Comparison of ENCODE assay signal across 12 cellular contexts in the genomic region with DNA sequence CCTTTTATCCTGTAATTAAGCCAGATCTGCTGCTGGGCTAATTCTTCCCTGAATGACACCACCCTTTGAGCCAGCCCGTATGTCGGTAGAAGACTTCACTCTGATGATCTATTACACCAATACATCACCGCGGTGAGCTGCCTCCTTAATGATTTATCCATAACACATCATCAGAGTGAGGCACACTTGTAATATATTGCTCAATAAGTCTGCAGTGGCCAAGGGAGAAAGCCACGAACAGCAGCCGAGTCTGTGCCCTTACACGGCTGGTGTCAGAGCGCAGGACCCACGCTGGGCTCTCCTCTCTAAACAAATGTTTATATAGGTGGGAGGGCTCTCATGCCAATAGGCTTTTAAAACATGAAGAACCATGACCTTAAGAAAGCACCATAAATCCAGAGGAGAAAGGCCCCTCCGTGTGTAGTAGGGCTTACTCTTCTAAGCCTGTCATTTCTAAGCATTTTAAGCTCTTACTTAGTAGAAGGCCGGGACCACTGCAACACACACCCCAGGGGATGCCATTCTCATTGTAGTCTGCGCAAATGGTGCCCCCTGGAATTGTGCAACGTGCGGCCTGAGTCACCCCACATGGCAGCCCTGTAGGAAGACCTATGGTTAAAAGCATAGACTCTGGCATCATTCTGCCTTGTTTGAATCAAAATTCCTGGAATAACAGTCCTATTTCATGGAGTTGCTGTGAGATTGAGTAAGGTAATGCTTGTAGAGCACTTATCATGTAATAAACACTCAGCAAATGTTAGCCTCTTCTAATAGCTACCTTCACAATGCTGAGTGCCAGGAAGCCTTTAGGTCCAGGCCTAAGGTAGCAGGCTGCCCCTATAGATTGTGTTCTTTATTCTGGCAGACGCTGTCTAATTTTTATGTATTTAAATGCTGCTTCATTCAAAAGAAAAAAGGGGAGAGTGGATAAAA. TPM values are rescaled to one million over a fixed set of nuclear protein-coding genes. Genes with fewer than 3 reads are reported as not detected.
DNase-seq lines count a peak whose midpoint lies in the region; ATAC-seq and TF ChIP-seq lines count a peak whose summit lies in the region.
"Had no signal": no experiment of that assay in that cellular context is flagged by ENCODE, and none has a peak within 500 bp of the region (broad histone marks: within the 10 kb centered on the region; RNA-seq: fewer than 3 reads in every experiment).

No MANE protein-coding gene starts in this region.

- H3K9ac ChIP-seq in fibroblast of lung (ENCODE audit: insufficient read depth, low read length): no peak overlapping the region
- H3K9ac ChIP-seq: KMS-11 had no signal

- H2AFZ ChIP-seq in fibroblast of lung (ENCODE audit: low read length): no peak overlapping the region

- H3K27ac ChIP-seq in fibroblast of lung (ENCODE audit: insufficient read depth, low read length) (no peak overlapping the region), A673 (ENCODE audit: low read depth, low read length, poor library complexity, severe bottlenecking) (no peak overlapping the region)
- H3K27ac ChIP-seq: 22Rv1, KMS-11 had no signal

- DNase-seq in NCI-H510A treated with DMSO at 0.1 percent for 48 hours (lab: John Stamatoyannopoulos, UW): peak; percentile 57
- DNase-seq in NCI-H510A (lab: John Stamatoyannopoulos, UW): no peak
- peak; percentile 79 for DNase-seq in NCI-H82 treated with DMSO at 0.1 percent for 48 hours (lab: John Stamatoyannopoulos, UW; ENCODE audit: unreplicated experiment)
- DNase-seq in fibroblast of lung (ENCODE audit: low read depth in 2 of 2): peak; percentile 44 to 51
- DNase-seq in A673 (ENCODE audit: low spot score): no peak
- no peak for DNase-seq in NCI-H1105 (lab: John Stamatoyannopoulos, UW)
- no peak for DNase-seq in GF-D8 (lab: John Stamatoyannopoulos, UW)
- DNase-seq: NCI-H526 treated with DMSO at 0.1 percent for 48 hours, right cardiac atrium had no signal

- no peak overlapping the region for H3K4me3 ChIP-seq in fibroblast of lung (replicated peaks in 1 of 4; ENCODE audit: control extremely low read depth in 1 of 4, insufficient read depth in 1 of 4, low read depth in 3 of 4, low read length in 4 of 4)
- no peak overlapping the region for H3K4me3 ChIP-seq in A673 (ENCODE audit: low read depth, low read length, poor library complexity, severe bottlenecking)

- BruUV-seq in A673 (replicated peaks; lab: Mats Ljungman, UMichigan): no TSS peak

- no peaks in the 10 kb centered on the region for H3K79me2 ChIP-seq in fibroblast of lung (ENCODE audit: control insufficient read depth, insufficient read depth, low read length)

- H3K9me3 ChIP-seq in fibroblast of lung (ENCODE audit: control insufficient read depth, insufficient read depth, low read depth, low read length) (no peaks in the 10 kb centered on the region), A673 (ENCODE audit: low read depth, low read length, poor library complexity, severe bottlenecking) (no peaks in the 10 kb centered on the region)

- no peaks in the 10 kb centered on the region for H3K4me1 ChIP-seq in fibroblast of lung (ENCODE audit: control insufficient read depth, extremely low read depth, insufficient read depth, low read length)
- H3K4me1 ChIP-seq in A673 (ENCODE audit: insufficient read depth, low read length, poor library complexity, severe bottlenecking): peaks cover 14% of the 10 kb centered on the region

- no peak for ATAC-seq in SK-N-SH treated with all-trans-retinoic acid at 6 μM for 48 hours
- ATAC-seq: right cardiac atrium had no signal

- H3K27me3 ChIP-seq in fibroblast of lung (ENCODE audit: control insufficient read depth, insufficient read depth, low read length) (no peaks in the 10 kb centered on the region), A673 (replicated peaks; ENCODE audit: insufficient read depth, low read depth, low read length, poor library complexity) (no peaks in the 10 kb centered on the region)

- POLR2A ChIA-PET in A673 (lab: Charles Lee; ENCODE audit: low non-redundant PET): no interaction called here

- H3K4me2 ChIP-seq in fibroblast of lung (ENCODE audit: extremely low read depth, insufficient read depth, low read length): no peak overlapping the region
- H3K4me2 ChIP-seq: KMS-11 had no signal

- no peak for TF ChIP-seq CTCF in fibroblast of lung (conservative IDR thresholded peaks at IDR 0.05 in 1 of 2, IDR thresholded peaks at IDR 0.05 in 1 of 2; ENCODE audit: low read depth in 1 of 2, low read length in 2 of 2)
- TF ChIP-seq CTCF in A673 (conservative IDR thresholded peaks at IDR 0.05; ENCODE audit: low read depth, low read length): no peak

- H4K20me1 ChIP-seq in fibroblast of lung (ENCODE audit: control insufficient read depth, extremely low read depth, insufficient read depth, low read length): no peaks in the 10 kb centered on the region

- intact Hi-C loops in A673 (cut with micrococcal nuclease; ENCODE audit: unreplicated experiment): no loop called here

- CTCF ChIA-PET in A673 (lab: Charles Lee): interaction anchor here (0.7 kb wide), 1 partner anchor 354 kb away, joined by 3 read pairs; no protein-coding TSS in a partner anchor

- H3K36me3 ChIP-seq in fibroblast of lung (ENCODE audit: control insufficient read depth, insufficient read depth, low read length): no peaks in the 10 kb centered on the region
- H3K36me3 ChIP-seq in A673 (ENCODE audit: insufficient read depth, low read length, poor library complexity, severe bottlenecking): no peaks in the 10 kb centered on the region

TF ChIP-seq in SK-N-SH treated with all-trans-retinoic acid at 6 μM for 48 hours, 23 proteins besides CTCF, POLR2A, EP300 and RAD21 (continues in another document):
- TF ChIP-seq, protein P1, sequence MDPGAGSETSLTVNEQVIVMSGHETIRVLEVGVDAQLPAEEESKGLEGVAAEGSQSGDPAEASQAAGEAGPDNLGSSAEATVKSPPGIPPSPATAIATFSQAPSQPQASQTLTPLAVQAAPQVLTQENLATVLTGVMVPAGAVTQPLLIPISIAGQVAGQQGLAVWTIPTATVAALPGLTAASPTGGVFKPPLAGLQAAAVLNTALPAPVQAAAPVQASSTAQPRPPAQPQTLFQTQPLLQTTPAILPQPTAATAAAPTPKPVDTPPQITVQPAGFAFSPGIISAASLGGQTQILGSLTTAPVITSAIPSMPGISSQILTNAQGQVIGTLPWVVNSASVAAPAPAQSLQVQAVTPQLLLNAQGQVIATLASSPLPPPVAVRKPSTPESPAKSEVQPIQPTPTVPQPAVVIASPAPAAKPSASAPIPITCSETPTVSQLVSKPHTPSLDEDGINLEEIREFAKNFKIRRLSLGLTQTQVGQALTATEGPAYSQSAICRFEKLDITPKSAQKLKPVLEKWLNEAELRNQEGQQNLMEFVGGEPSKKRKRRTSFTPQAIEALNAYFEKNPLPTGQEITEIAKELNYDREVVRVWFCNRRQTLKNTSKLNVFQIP (CRISPR knock-in tag; IDR thresholded peaks at IDR 0.05; ENCODE audit: borderline replicate concordance, low read depth): no peak
- no peak for TF ChIP-seq ZC3H10 (CRISPR knock-in tag; IDR thresholded peaks at IDR 0.05)
- TF ChIP-seq, protein P2, sequence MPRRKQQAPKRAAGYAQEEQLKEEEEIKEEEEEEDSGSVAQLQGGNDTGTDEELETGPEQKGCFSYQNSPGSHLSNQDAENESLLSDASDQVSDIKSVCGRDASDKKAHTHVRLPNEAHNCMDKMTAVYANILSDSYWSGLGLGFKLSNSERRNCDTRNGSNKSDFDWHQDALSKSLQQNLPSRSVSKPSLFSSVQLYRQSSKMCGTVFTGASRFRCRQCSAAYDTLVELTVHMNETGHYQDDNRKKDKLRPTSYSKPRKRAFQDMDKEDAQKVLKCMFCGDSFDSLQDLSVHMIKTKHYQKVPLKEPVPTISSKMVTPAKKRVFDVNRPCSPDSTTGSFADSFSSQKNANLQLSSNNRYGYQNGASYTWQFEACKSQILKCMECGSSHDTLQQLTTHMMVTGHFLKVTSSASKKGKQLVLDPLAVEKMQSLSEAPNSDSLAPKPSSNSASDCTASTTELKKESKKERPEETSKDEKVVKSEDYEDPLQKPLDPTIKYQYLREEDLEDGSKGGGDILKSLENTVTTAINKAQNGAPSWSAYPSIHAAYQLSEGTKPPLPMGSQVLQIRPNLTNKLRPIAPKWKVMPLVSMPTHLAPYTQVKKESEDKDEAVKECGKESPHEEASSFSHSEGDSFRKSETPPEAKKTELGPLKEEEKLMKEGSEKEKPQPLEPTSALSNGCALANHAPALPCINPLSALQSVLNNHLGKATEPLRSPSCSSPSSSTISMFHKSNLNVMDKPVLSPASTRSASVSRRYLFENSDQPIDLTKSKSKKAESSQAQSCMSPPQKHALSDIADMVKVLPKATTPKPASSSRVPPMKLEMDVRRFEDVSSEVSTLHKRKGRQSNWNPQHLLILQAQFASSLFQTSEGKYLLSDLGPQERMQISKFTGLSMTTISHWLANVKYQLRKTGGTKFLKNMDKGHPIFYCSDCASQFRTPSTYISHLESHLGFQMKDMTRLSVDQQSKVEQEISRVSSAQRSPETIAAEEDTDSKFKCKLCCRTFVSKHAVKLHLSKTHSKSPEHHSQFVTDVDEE (CRISPR knock-in tag; IDR thresholded peaks at IDR 0.05): no peak
- no peak for TF ChIP-seq BACH2 (CRISPR knock-in tag; IDR thresholded peaks at IDR 0.05; ENCODE audit: borderline replicate concordance)
- TF ChIP-seq OSR1 (CRISPR knock-in tag; IDR thresholded peaks at IDR 0.05): no peak
- TF ChIP-seq, protein P3, sequence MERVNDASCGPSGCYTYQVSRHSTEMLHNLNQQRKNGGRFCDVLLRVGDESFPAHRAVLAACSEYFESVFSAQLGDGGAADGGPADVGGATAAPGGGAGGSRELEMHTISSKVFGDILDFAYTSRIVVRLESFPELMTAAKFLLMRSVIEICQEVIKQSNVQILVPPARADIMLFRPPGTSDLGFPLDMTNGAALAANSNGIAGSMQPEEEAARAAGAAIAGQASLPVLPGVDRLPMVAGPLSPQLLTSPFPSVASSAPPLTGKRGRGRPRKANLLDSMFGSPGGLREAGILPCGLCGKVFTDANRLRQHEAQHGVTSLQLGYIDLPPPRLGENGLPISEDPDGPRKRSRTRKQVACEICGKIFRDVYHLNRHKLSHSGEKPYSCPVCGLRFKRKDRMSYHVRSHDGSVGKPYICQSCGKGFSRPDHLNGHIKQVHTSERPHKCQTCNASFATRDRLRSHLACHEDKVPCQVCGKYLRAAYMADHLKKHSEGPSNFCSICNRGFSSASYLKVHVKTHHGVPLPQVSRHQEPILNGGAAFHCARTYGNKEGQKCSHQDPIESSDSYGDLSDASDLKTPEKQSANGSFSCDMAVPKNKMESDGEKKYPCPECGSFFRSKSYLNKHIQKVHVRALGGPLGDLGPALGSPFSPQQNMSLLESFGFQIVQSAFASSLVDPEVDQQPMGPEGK (CRISPR knock-in tag; IDR thresholded peaks at IDR 0.05; ENCODE audit: borderline replicate concordance): no peak
- no peak for TF ChIP-seq PPARA (CRISPR knock-in tag; IDR thresholded peaks at IDR 0.05; ENCODE audit: borderline replicate concordance)
- TF ChIP-seq TOX (CRISPR knock-in tag; IDR thresholded peaks at IDR 0.05; ENCODE audit: borderline replicate concordance): no peak
- TF ChIP-seq ZNF70 (CRISPR knock-in tag; IDR thresholded peaks at IDR 0.05): no peak

RNA-seq across cellular contexts. Expression of a gene that starts 26.1 kb away (rescaled TPM):
- total RNA-seq in fibroblast of lung: 18.5 and 27.9 TPM in 2 replicates
- 40.0 and 57.6 TPM in 2 replicates for polyA plus RNA-seq in fibroblast of lung
- 43.7 and 57.2 TPM in 2 replicates for polyA plus RNA-seq in fibroblast of lung (2012)
- 23.0 and 43.6 TPM in 2 replicates for polyA minus RNA-seq in fibroblast of lung (ENCODE audit: low replicate concordance)
- total RNA-seq in A673 (2021): 94.2 and 100 TPM in 2 replicates

Comparison
In these comparisons a context has a peak if more than half of its experiments do, and no peak if none do; other contexts are left out.
1. DNase-seq: peak in NCI-H510A treated with DMSO at 0.1 percent for 48 hours (single experiment), NCI-H82 treated with DMSO at 0.1 percent for 48 hours (single experiment) and fibroblast of lung (2 of 2); none in NCI-H510A (single experiment), A673 (single experiment), NCI-H1105 (single experiment) and GF-D8 (single experiment).